In genomic region chr13:110915874-110916670, GRCh38 we compare ENCODE assay signal across 8 cellular contexts. TPM values are rescaled to one million over a fixed set of nuclear protein-coding genes. Genes with fewer than 3 reads are reported as not detected.
DNase-seq lines count a peak whose midpoint lies in the region; ATAC-seq and TF ChIP-seq lines count a peak whose summit lies in the region.

No MANE protein-coding gene starts in this region.

- H3K27me3 Mint-ChIP-seq in CD4-positive, alpha-beta T cell, result no peaks in the 10 kb centered on the region
- H3K27me3 Mint-ChIP-seq in activated T-helper 2 cell treated with anti-CD3 and anti-CD28 coated beads, Interferon-gamma antibody, Interleukin-2, Interleukin-4, amounts not matched to agents 10 μg/mL and 5 μg/mL and 100 μg/mL, durations not matched to agents 14 hours and 24 hours and 36 hours (ENCODE audit: low read depth), result peaks cover 2% of the 10 kb centered on the region

- peaks cover 10% of the 10 kb centered on the region for H3K36me3 Mint-ChIP-seq in CD4-positive, alpha-beta T cell (ENCODE audit: low read depth)
- H3K36me3 Mint-ChIP-seq in activated T-helper 2 cell treated with anti-CD3 and anti-CD28 coated beads, Interferon-gamma antibody, Interleukin-2, Interleukin-4, amounts not matched to agents 10 μg/mL and 5 μg/mL and 100 μg/mL, durations not matched to agents 14 hours and 24 hours and 36 hours (ENCODE audit: low read depth), result peaks cover 18% of the 10 kb centered on the region

- no peaks in the 10 kb centered on the region for H3K9me3 ChIP-seq in CD4-positive, alpha-beta T cell (ENCODE audit: control insufficient read depth, low read length)
- H3K9me3 ChIP-seq in HUES6 (ENCODE audit: control insufficient read depth, insufficient read depth, low read depth, low read length) (no peaks in the 10 kb centered on the region), skeletal muscle satellite cell (replicated peaks; ENCODE audit: low read length) (no peaks in the 10 kb centered on the region)

- H3K9me3 Mint-ChIP-seq in CD4-positive, alpha-beta T cell, result no peaks in the 10 kb centered on the region
- no peaks in the 10 kb centered on the region for H3K9me3 Mint-ChIP-seq in activated T-helper 2 cell treated with anti-CD3 and anti-CD28 coated beads, Interferon-gamma antibody, Interleukin-2, Interleukin-4, amounts not matched to agents 10 μg/mL and 5 μg/mL and 100 μg/mL, durations not matched to agents 14 hours and 24 hours and 36 hours

- TF ChIP-seq CTCF in CD4-positive, alpha-beta T cell (IDR thresholded peaks at IDR 0.05), result no peak

- H3K4me2 ChIP-seq in skeletal muscle satellite cell (ENCODE audit: low read length), result peak overlapping the region; percentile 92

- POLR2A ChIA-PET in CD4-positive, alpha-beta T cell (lab: Charles Lee), result interaction anchor here (0.6 to 3.3 kb wide), 10 partner anchors 11 to 1129 kb away, joined by 3 to 28 read pairs (median 5); partner anchors contain the start of genes ING1, NAXD and RAB20

- no peaks in the 10 kb centered on the region for H3K27me3 ChIP-seq in CD4-positive, alpha-beta T cell (ENCODE audit: control insufficient read depth, insufficient read depth, low read length)
- H3K27me3 ChIP-seq in HUES6 (ENCODE audit: control insufficient read depth, insufficient read depth, low read length) (no peaks in the 10 kb centered on the region), skeletal muscle satellite cell (ENCODE audit: control insufficient read depth, insufficient read depth, low read length) (no peaks in the 10 kb centered on the region)

- peak overlapping the region; percentile 92 for H3K4me3 ChIP-seq in HUES6 (ENCODE audit: low read depth, low read length)
- peak overlapping the region; percentile 88 for H3K4me3 ChIP-seq in skeletal muscle satellite cell (ENCODE audit: low read length)

- H3K27ac Mint-ChIP-seq in CD4-positive, alpha-beta T cell, result peak overlapping the region; percentile 89
- H3K27ac Mint-ChIP-seq in activated T-helper 2 cell treated with anti-CD3 and anti-CD28 coated beads, Interferon-gamma antibody, Interleukin-2, Interleukin-4, amounts not matched to agents 10 μg/mL and 5 μg/mL and 100 μg/mL, durations not matched to agents 14 hours and 24 hours and 36 hours, result peak overlapping the region; percentile 83

- peak overlapping the region; percentile 86 for H3K27ac ChIP-seq in CD4-positive, alpha-beta T cell (ENCODE audit: low read depth, low read length)
- H3K27ac ChIP-seq in HUES6 (ENCODE audit: low read depth, low read length), result peak overlapping the region; percentile 95

- DNase-seq in CD4-positive, alpha-beta T cell, result no peak
- DNase-seq in activated T-helper 2 cell treated with anti-CD3 and anti-CD28 coated beads, Interferon-gamma antibody, Interleukin-2, Interleukin-4, amounts not matched to agents 10 μg/mL and 5 μg/mL and 100 μg/mL, durations not matched to agents 14 hours and 24 hours and 36 hours (ENCODE audit: low spot score), result no peak
- DNase-seq in hepatic stellate cell (ENCODE audit: low spot score) (peak; percentile 57), GM19238 (ENCODE audit: insufficient read length, low spot score) (no peak)
- no peak for DNase-seq in activated CD8-positive, alpha-beta memory T cell treated with anti-CD3 and anti-CD28 coated beads, Interleukin-2, amount 50 U/mL, for 48 hours
- DNase-seq in activated CD4-positive, alpha-beta T cell treated with anti-CD3 and anti-CD28 coated beads for 48 hours, result no peak

- H3K36me3 ChIP-seq in HUES6 (ENCODE audit: control insufficient read depth, insufficient read depth, low read length) (peaks cover 4% of the 10 kb centered on the region; the same call in 1 of the 2 replicates), skeletal muscle satellite cell (ENCODE audit: insufficient read depth, low read length) (no peaks in the 10 kb centered on the region)

- no peak for ATAC-seq in CD4-positive, alpha-beta T cell (ENCODE audit: poor library complexity)

- H3K9ac ChIP-seq in HUES6 (ENCODE audit: low read length) (peak overlapping the region; percentile 83), skeletal muscle satellite cell (ENCODE audit: low read depth, low read length) (peak overlapping the region; percentile 95)

- peaks cover 9% of the 10 kb centered on the region for H3K4me1 ChIP-seq in HUES6 (ENCODE audit: control insufficient read depth, insufficient read depth, low read length)
- H3K4me1 ChIP-seq in skeletal muscle satellite cell (ENCODE audit: control insufficient read depth, insufficient read depth, low read length), result peaks cover 29% of the 10 kb centered on the region

- H3K4me1 Mint-ChIP-seq in CD4-positive, alpha-beta T cell (ENCODE audit: low read depth), result peaks cover 47% of the 10 kb centered on the region
- peaks cover 38% of the 10 kb centered on the region for H3K4me1 Mint-ChIP-seq in activated T-helper 2 cell treated with anti-CD3 and anti-CD28 coated beads, Interferon-gamma antibody, Interleukin-2, Interleukin-4, amounts not matched to agents 10 μg/mL and 5 μg/mL and 100 μg/mL, durations not matched to agents 14 hours and 24 hours and 36 hours (ENCODE audit: low read depth)

- peak overlapping the region; percentile 95 for H3K4me3 Mint-ChIP-seq in CD4-positive, alpha-beta T cell
- peak overlapping the region; percentile 82 for H3K4me3 Mint-ChIP-seq in activated T-helper 2 cell treated with anti-CD3 and anti-CD28 coated beads, Interferon-gamma antibody, Interleukin-2, Interleukin-4, amounts not matched to agents 10 μg/mL and 5 μg/mL and 100 μg/mL, durations not matched to agents 14 hours and 24 hours and 36 hours (ENCODE audit: low read depth)

- intact Hi-C loops in CD4-positive, alpha-beta T cell (cut with DNase I, micrococcal nuclease), result loop anchor here (2.0 to 10.0 kb wide), 8 partner anchors 203 to 1669 kb away; partner anchors contain the start of genes ING1 (in 1 of the 2), IRS2 (in 1 of the 2), RAB20 (in 1 of the 2) and TUBGCP3 (in 1 of the 2)
- intact Hi-C loops in activated T-helper 2 cell treated with anti-CD3 and anti-CD28 coated beads, Interferon-gamma antibody, Interleukin-2, Interleukin-4, amounts not matched to agents 10 μg/mL and 5 μg/mL and 100 μg/mL, durations not matched to agents 14 hours and 24 hours and 36 hours (cut with micrococcal nuclease), result loop anchor here (1.0 to 10.0 kb wide), 6 partner anchors 26 to 269 kb away; no protein-coding TSS in a partner anchor

- CTCF ChIA-PET in CD4-positive, alpha-beta T cell (lab: Charles Lee), result interaction anchor here (1.0 to 1.7 kb wide), 5 partner anchors 9 to 296 kb away, joined by 3 to 14 read pairs (median 5); no protein-coding TSS in a partner anchor

RNA-seq across cellular contexts. Expression of gene ANKRD10, which starts 1.2 kb away (rescaled TPM):
- 10 to 100 TPM; 75.5 to 83.8 TPM for total RNA-seq in CD4-positive, alpha-beta T cell
- 111 and 120 TPM in 2 replicates for total RNA-seq in activated T-helper 2 cell treated with anti-CD3 and anti-CD28 coated beads, Interferon-gamma antibody, Interleukin-2, Interleukin-4, amounts not matched to agents 10 μg/mL and 5 μg/mL and 100 μg/mL, durations not matched to agents 14 hours and 24 hours and 36 hours
- total RNA-seq in skeletal muscle satellite cell (2012; rRNA removed), result 44.1 and 46.9 TPM in 2 replicates
